ENCODE assay signal across 8 cellular contexts in the genomic region with DNA sequence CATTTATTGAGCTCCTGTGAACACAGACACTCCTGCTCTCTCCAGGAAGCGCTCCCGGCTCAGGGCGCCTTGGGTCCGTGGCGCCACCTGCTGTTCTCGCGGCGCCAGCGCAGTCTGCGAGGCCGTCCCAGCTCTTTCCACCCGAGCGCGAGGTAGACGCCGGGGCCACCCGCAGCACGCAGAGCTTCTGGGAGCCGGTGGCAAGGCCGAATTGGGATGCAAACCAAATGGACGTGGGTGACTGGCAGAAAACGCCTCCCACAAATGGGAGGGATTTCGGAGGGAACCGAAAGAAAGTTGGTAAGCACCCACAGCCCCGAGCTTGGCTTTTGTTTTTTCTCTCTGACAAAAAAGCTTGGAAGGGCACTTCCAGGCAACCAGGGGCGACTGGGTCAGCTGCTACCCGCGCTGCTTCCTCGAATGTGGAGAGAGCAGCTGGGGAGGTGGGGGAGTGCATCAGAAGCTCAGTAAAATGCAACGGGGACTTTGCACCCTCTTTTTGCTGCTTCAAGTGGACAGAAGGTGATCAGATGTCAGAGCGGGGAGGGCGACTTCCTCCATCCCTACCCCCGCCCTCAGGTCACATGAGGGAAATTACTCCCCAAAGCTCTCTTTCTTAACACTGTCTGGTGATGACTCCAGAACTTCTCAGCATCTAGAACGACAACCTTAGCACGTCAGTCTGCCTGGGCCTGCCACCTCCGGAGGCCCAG. TPM values are rescaled to one million over a fixed set of nuclear protein-coding genes. Genes with fewer than 3 reads are reported as not detected.
DNase-seq lines count a peak whose midpoint lies in the region; ATAC-seq and TF ChIP-seq lines count a peak whose summit lies in the region.

No MANE protein-coding gene starts in this region.

- peak overlapping the region; percentile 85 to 88 for H3K27ac Mint-ChIP-seq in activated naive CD4-positive, alpha-beta T cell treated with anti-CD3 and anti-CD28 coated beads, Interleukin-2, amount 50 U/mL, for 72 hours

- ATAC-seq in activated naive CD4-positive, alpha-beta T cell treated with anti-CD3 and anti-CD28 coated beads, Interleukin-2, amount 50 U/mL, for 72 hours: peak; percentile 96 to 97

- no peaks in the 10 kb centered on the region for H4K20me1 ChIP-seq in osteoblast (ENCODE audit: insufficient read depth, low read length)

- H3K9me3 ChIP-seq in osteoblast (ENCODE audit: low read depth, low read length) (no peaks in the 10 kb centered on the region), thyroid gland (no peaks in the 10 kb centered on the region)

- peak overlapping the region; percentile 100 for H2AFZ ChIP-seq in osteoblast (ENCODE audit: low read length)

- H3K4me3 ChIP-seq in osteoblast (ENCODE audit: insufficient read depth, low read length) (peak overlapping the region; percentile 79), thyroid gland (replicated peaks in 1 of 3) (peak overlapping the region in 1 of 3 donors; percentile 19)

- TF ChIP-seq CTCF in osteoblast (IDR thresholded peaks at IDR 0.05; ENCODE audit: extremely low read depth, low read depth, low read length) (peak; percentile 96), thyroid gland (IDR thresholded peaks at IDR 0.05) (peak; percentile 87 to 100 (median 98))

- H3K4me1 ChIP-seq in osteoblast (ENCODE audit: insufficient read depth, low read length) (peaks cover 4% of the 10 kb centered on the region), thyroid gland (peaks cover 5 to 15% of the 10 kb centered on the region in 2 donors)

- intact Hi-C loops in thyroid gland (cut with DNase I): loop anchor here (5.0 kb wide), 2 partner anchors 81 to 271 kb away; no protein-coding TSS in a partner anchor

- TF ChIP-seq POLR2A in thyroid gland (IDR thresholded peaks at IDR 0.05): peak in 1 of 2 donors; percentile 17

- no peaks in the 10 kb centered on the region for H3K36me3 ChIP-seq in osteoblast (ENCODE audit: insufficient read depth, low read length)
- H3K36me3 ChIP-seq in thyroid gland: no peaks in the 10 kb centered on the region

- H3K27ac ChIP-seq in osteoblast (ENCODE audit: low read depth, low read length): peak overlapping the region; percentile 74
- H3K27ac ChIP-seq in thyroid gland: peak overlapping the region in 2 of 3 donors; percentile 63 to 76

- H3K79me2 ChIP-seq in osteoblast (ENCODE audit: insufficient read depth, low read length): no peaks in the 10 kb centered on the region

- no peaks in the 10 kb centered on the region for H3K9me3 Mint-ChIP-seq in activated naive CD4-positive, alpha-beta T cell treated with anti-CD3 and anti-CD28 coated beads, Interleukin-2, amount 50 U/mL, for 72 hours

- H3K4me2 ChIP-seq in osteoblast (ENCODE audit: insufficient read depth, low read length): peak overlapping the region; percentile 96

- peak; percentile 81 for DNase-seq in G401 (ENCODE audit: low spot score)
- DNase-seq in H4 (ENCODE audit: low spot score): peak; percentile 79
- DNase-seq in LoVo (ENCODE audit: low spot score): peak; percentile 88
- DNase-seq in SK-N-DZ (ENCODE audit: low spot score): peak; percentile 80
- DNase-seq in activated naive CD4-positive, alpha-beta T cell treated with anti-CD3 and anti-CD28 coated beads, Interleukin-2, amount 50 U/mL, for 72 hours (ENCODE audit: low spot score in 2 of 2): peak; percentile 85 to 91
- DNase-seq in glomerular visceral epithelial cell (ENCODE audit: extremely low spot score): peak; percentile 83
- peak; percentile 98 for DNase-seq in osteoblast (ENCODE audit: insufficient read length, low spot score, missing footprints)
- peak; percentile 83 to 85 for DNase-seq in thyroid gland

- H3K27me3 ChIP-seq in osteoblast (ENCODE audit: insufficient read depth, low read length) (peaks cover 4% of the 10 kb centered on the region), thyroid gland (no peaks in the 10 kb centered on the region)

- H3K36me3 Mint-ChIP-seq in activated naive CD4-positive, alpha-beta T cell treated with anti-CD3 and anti-CD28 coated beads, Interleukin-2, amount 50 U/mL, for 72 hours: no peaks in the 10 kb centered on the region

- WGBS in thyroid gland, 2 donors: 10 to 17% methylated on average over 19 to 29 of the region's 36 CpGs

- in situ Hi-C loops in G401 (cut with HindIII; ENCODE audit: low sequenced_read_pairs): no loop called here

RNA-seq across cellular contexts. Expression of gene N4BP1, which starts 13.5 kb away (rescaled TPM):
- total RNA-seq in G401 (2014; rRNA removed; shearing (Covaris generic)): 11.4 and 28.3 TPM in 2 replicates
- total RNA-seq in H4 (2014; rRNA removed; shearing (Covaris generic)): 8.3 and 15.7 TPM in 2 replicates
- 14.8 and 24.1 TPM in 2 replicates for polyA plus RNA-seq in SK-N-DZ (2014; cell fraction: cytosol; rRNA removed)
- 9.7 and 14.6 TPM in 2 replicates for polyA plus RNA-seq in SK-N-DZ (2014; cell fraction: nucleus; rRNA removed)
- 10 to 100 TPM; 36.5 to 53.0 TPM for total RNA-seq in activated naive CD4-positive, alpha-beta T cell treated with anti-CD3 and anti-CD28 coated beads, Interleukin-2, amount 50 U/mL, for 72 hours
- 29.0 and 33.3 TPM in 2 replicates for total RNA-seq in osteoblast
- total RNA-seq in thyroid gland: 10 to 100 TPM; 26.1 to 47.0 (median 36.3) TPM
